In the genomic region with DNA sequence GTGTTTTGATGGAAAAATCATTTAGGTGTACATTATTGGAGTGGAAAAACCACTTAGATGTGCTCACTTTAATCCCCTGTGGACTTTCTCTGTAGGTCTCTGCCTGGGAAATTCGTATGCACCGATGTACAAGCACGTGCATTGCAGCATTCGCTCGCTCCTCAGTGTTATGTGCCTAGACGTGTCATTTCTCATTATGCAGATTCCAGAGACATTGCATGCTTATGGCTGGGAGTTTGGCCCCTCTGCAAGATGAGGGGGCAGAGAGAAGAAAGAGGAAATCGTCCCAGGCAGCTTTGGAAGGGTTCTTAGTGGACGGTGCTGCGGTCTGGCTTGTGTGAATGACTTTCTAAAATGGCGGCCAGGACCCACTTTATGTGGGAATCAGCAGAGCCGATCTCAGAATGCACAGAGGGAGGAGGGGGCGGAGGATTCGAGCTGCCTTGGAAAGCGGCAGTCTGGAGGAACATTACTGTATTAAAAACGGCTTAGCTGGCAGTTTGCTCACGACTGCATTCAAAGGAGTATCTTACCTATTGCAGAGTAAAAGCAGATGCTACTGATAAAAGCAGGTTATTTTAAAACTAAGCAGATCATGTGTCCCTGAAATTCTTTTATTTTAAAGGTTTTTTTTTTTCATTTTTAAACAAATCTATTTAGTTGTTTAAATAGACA, we compare ENCODE assay signal across 8 cellular contexts. TPM values are rescaled to one million over a fixed set of nuclear protein-coding genes. Genes with fewer than 3 reads are reported as not detected.
DNase-seq lines count a peak whose midpoint lies in the region; ATAC-seq, FAIRE-seq and TF ChIP-seq lines count a peak whose summit lies in the region.

No MANE protein-coding gene starts in this region.

- peak; percentile 55 for FAIRE-seq in G401.6 (lab: Jason Lieb, UNC)

- ATAC-seq in SK-N-SH treated with all-trans-retinoic acid at 6 μM for 48 hours (peak; percentile 77), HG03039 (IDR thresholded peaks at IDR 0.05; ENCODE audit: unreplicated experiment) (no peak)

- peak overlapping the region; percentile 82 for H3K4me3 Mint-ChIP-seq in MCF 10A (ENCODE audit: unreplicated experiment)

- intact Hi-C loops in MCF 10A (cut with micrococcal nuclease): loop anchor here (1.0 to 5.0 kb wide), 5 partner anchors 35 to 99 kb away; no protein-coding TSS in a partner anchor

- peaks cover 6% of the 10 kb centered on the region for H3K36me3 Mint-ChIP-seq in MCF 10A (ENCODE audit: insufficient read depth, unreplicated experiment)

- H3K4me1 Mint-ChIP-seq in MCF 10A (ENCODE audit: insufficient read depth, unreplicated experiment): peaks cover 23% of the 10 kb centered on the region

- peak overlapping the region; percentile 97 for H3K27ac Mint-ChIP-seq in MCF 10A (ENCODE audit: low read depth, unreplicated experiment)

- POLR2A ChIA-PET in MCF 10A (lab: Yijun Ruan, JAX): interaction anchor here (0.6 to 9.0 kb wide), 48 partner anchors 8 to 1054 kb away, joined by 3 to 283 read pairs (median 6); partner anchors contain the start of genes CPLANE2, DDI2 and ZBTB17

- CTCF ChIA-PET in MCF 10A (lab: Yijun Ruan, JAX): interaction anchor here (0.6 to 1.2 kb wide), 4 partner anchors 12 to 514 kb away, joined by 3 to 4 read pairs (median 3); no protein-coding TSS in a partner anchor

- H3K9me3 Mint-ChIP-seq in MCF 10A (ENCODE audit: unreplicated experiment): no peaks in the 10 kb centered on the region

- no peaks in the 10 kb centered on the region for H3K27me3 Mint-ChIP-seq in MCF 10A (ENCODE audit: insufficient read depth, unreplicated experiment)

- DNase-seq in NCI-H1105 (lab: John Stamatoyannopoulos, UW) (peak; percentile 87), MCF 10A (ENCODE audit: unreplicated experiment) (peak; percentile 73), kidney tubule cell (ENCODE audit: low spot score) (peak; percentile 62), cortex of kidney (lab: John Stamatoyannopoulos, UW) (no peak)
- DNase-seq in stimulated activated CD4-positive, alpha-beta T cell treated with anti-CD3 and anti-CD28 coated beads, Interleukin-1b, Interleukin-23, amount 100 ng/mL, for 48 hours: peak; percentile 37

- no peak for TF ChIP-seq CTCF in MCF 10A (IDR thresholded peaks at IDR 0.05; ENCODE audit: unreplicated experiment)

- no TSS peak for BruUV-seq in MCF 10A (replicated peaks; lab: Mats Ljungman, UMichigan)

TF ChIP-seq in SK-N-SH treated with all-trans-retinoic acid at 6 μM for 48 hours, 23 proteins besides CTCF, POLR2A, EP300 and RAD21:
- TF ChIP-seq, protein P1, sequence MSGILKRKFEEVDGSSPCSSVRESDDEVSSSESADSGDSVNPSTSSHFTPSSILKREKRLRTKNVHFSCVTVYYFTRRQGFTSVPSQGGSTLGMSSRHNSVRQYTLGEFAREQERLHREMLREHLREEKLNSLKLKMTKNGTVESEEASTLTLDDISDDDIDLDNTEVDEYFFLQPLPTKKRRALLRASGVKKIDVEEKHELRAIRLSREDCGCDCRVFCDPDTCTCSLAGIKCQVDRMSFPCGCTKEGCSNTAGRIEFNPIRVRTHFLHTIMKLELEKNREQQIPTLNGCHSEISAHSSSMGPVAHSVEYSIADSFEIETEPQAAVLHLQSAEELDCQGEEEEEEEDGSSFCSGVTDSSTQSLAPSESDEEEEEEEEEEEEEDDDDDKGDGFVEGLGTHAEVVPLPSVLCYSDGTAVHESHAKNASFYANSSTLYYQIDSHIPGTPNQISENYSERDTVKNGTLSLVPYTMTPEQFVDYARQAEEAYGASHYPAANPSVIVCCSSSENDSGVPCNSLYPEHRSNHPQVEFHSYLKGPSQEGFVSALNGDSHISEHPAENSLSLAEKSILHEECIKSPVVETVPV (CRISPR knock-in tag; IDR thresholded peaks at IDR 0.05): no peak

RNA-seq across cellular contexts. Expression of gene SPEN, which starts 2.4 kb away (rescaled TPM):
- total RNA-seq in MCF 10A (2022): 44.2 and 50.6 TPM in 2 replicates

RNA-seq across cellular contexts. Expression of gene UQCRHL, which starts 42.5 kb away (rescaled TPM):
- total RNA-seq in MCF 10A (2022): 1.1 and 1.7 TPM in 2 replicates
